Comparison of ENCODE assay signal across 27 cellular contexts in genomic region chr6:8070718-8071117, GRCh38.
"Had no signal": no experiment of that assay in that cellular context is flagged by ENCODE, and none has a peak within 500 bp of the region (broad histone marks: within the 10 kb centered on the region; RNA-seq: fewer than 3 reads in every experiment).

No MANE protein-coding gene starts in this region.

- H3K4me1 ChIP-seq: pancreas, prostate gland, right atrium auricular region, stomach, transverse colon, upper lobe of right lung, uterus had no signal

- DNase-seq: naive thymus-derived CD4-positive, alpha-beta T cell; natural killer cell; nucleus accumbens; pancreas; retina; stimulated activated CD4-positive, alpha-beta T cell treated with anti-CD3 and anti-CD28 coated beads, Interleukin-15, amount 100 ng/mL, for 24 hours; stimulated activated CD4-positive, alpha-beta T cell treated with anti-CD3 and anti-CD28 coated beads, Interleukin-2, amount 100 ng/mL, for 24 hours; stimulated activated CD4-positive, alpha-beta T cell treated with anti-CD3 and anti-CD28 coated beads, Interleukin-2, amount 100 ng/mL, for 48 hours; stimulated activated CD4-positive, alpha-beta T cell treated with anti-CD3 and anti-CD28 coated beads, Interleukin-4, amount 100 ng/mL, for 24 hours; stimulated activated naive B cell treated with anti-CD40 and anti-IgM and Interleukin-4, amounts not matched to agents 10 μg/mL and 1 μg/mL and 100 μg/mL, for 72 hours; stimulated activated naive CD4-positive, alpha-beta T cell treated with Interleukin-2 at 50 U/mL for 16 hours; stomach; tibial artery; transverse colon; upper lobe of right lung; uterus had no signal

- H3K27me3 Mint-ChIP-seq: naive thymus-derived CD4-positive, alpha-beta T cell; stimulated activated naive B cell treated with anti-CD40 and anti-IgM and Interleukin-4, amounts not matched to agents 10 μg/mL and 1 μg/mL and 100 μg/mL, for 72 hours; stimulated activated naive CD8-positive, alpha-beta T cell treated with anti-CD3 and anti-CD28 coated beads, Interleukin-15, Interleukin-2, amounts not matched to agents 100 ng/mL and 50 ng/mL, for 24 hours; type B pancreatic cell had no signal

- H3K36me3 Mint-ChIP-seq: naive thymus-derived CD4-positive, alpha-beta T cell; natural killer cell; stimulated activated effector memory CD8-positive, alpha-beta T cell treated with anti-CD3 and anti-CD28 coated beads, Interleukin-12 subunit alpha, Interleukin-12 subunit beta, amount 100 ng/mL, for 72 hours; type B pancreatic cell had no signal

- H3K4me1 Mint-ChIP-seq: neural crest cell had no signal

- ATAC-seq: naive thymus-derived CD4-positive, alpha-beta T cell; natural killer cell; pancreas; sciatic nerve; stimulated activated effector memory CD8-positive, alpha-beta T cell treated with anti-CD3 and anti-CD28 coated beads, Interleukin-12 subunit alpha, Interleukin-12 subunit beta, amount 100 ng/mL, for 72 hours; stimulated activated naive B cell treated with anti-CD40 and anti-IgM and Interleukin-4, amounts not matched to agents 10 μg/mL and 1 μg/mL and 100 μg/mL, for 72 hours; upper lobe of right lung had no signal

- H3K9me3 Mint-ChIP-seq: naive thymus-derived CD4-positive, alpha-beta T cell; natural killer cell; nephron; neural crest cell; stimulated activated effector memory CD8-positive, alpha-beta T cell treated with anti-CD3 and anti-CD28 coated beads, Interleukin-12 subunit alpha, Interleukin-12 subunit beta, amount 100 ng/mL, for 72 hours; stimulated activated naive B cell treated with anti-CD40 and anti-IgM and Interleukin-4, amounts not matched to agents 10 μg/mL and 1 μg/mL and 100 μg/mL, for 72 hours; stimulated activated naive CD8-positive, alpha-beta T cell treated with anti-CD3 and anti-CD28 coated beads, Interleukin-15, Interleukin-2, amounts not matched to agents 100 ng/mL and 50 ng/mL, for 24 hours; type B pancreatic cell had no signal

- H3K27ac ChIP-seq: neutrophil, pancreas, prostate gland, right atrium auricular region, skin epidermis, stomach, tibial artery, transverse colon, upper lobe of right lung, uterus had no signal

- H3K27me3 ChIP-seq: neutrophil, pancreas, right atrium auricular region, stomach, tibial artery, transverse colon, upper lobe of right lung, uterus had no signal

- H3K4me3 Mint-ChIP-seq: naive thymus-derived CD4-positive, alpha-beta T cell; natural killer cell; nephron; neural crest cell; stimulated activated effector memory CD8-positive, alpha-beta T cell treated with anti-CD3 and anti-CD28 coated beads, Interleukin-12 subunit alpha, Interleukin-12 subunit beta, amount 100 ng/mL, for 72 hours; stimulated activated naive B cell treated with anti-CD40 and anti-IgM and Interleukin-4, amounts not matched to agents 10 μg/mL and 1 μg/mL and 100 μg/mL, for 72 hours; stimulated activated naive CD8-positive, alpha-beta T cell treated with anti-CD3 and anti-CD28 coated beads, Interleukin-15, Interleukin-2, amounts not matched to agents 100 ng/mL and 50 ng/mL, for 24 hours; type B pancreatic cell had no signal

- H3K9me3 ChIP-seq: neutrophil, pancreas, prostate gland, right atrium auricular region, stomach, tibial artery, transverse colon, upper lobe of right lung, uterus had no signal

- H3K4me3 ChIP-seq: pancreas, prostate gland, right atrium auricular region, skin epidermis, smooth muscle cell, stomach, tibial artery, transverse colon, upper lobe of right lung, uterus had no signal

- H3K36me3 ChIP-seq: neutrophil, pancreas, prostate gland, right atrium auricular region, stomach, tibial artery, transverse colon, upper lobe of right lung, uterus had no signal

- H3K27ac Mint-ChIP-seq: naive thymus-derived CD4-positive, alpha-beta T cell; natural killer cell; stimulated activated effector memory CD8-positive, alpha-beta T cell treated with anti-CD3 and anti-CD28 coated beads, Interleukin-12 subunit alpha, Interleukin-12 subunit beta, amount 100 ng/mL, for 72 hours; stimulated activated naive B cell treated with anti-CD40 and anti-IgM and Interleukin-4, amounts not matched to agents 10 μg/mL and 1 μg/mL and 100 μg/mL, for 72 hours; stimulated activated naive CD8-positive, alpha-beta T cell treated with anti-CD3 and anti-CD28 coated beads, Interleukin-15, Interleukin-2, amounts not matched to agents 100 ng/mL and 50 ng/mL, for 24 hours; type B pancreatic cell had no signal
